8 cellular contexts compared by ENCODE assay signal in genomic region chr4:93199492-93199891, GRCh38.
DNase-seq lines count a peak whose midpoint lies in the region; ATAC-seq, FAIRE-seq and TF ChIP-seq lines count a peak whose summit lies in the region.

No MANE protein-coding gene starts in this region.

- H3K9ac ChIP-seq in GM23248 (no peak overlapping the region), keratinocyte (ENCODE audit: control insufficient read depth, extremely low read depth, insufficient read depth, low read length) (no peak overlapping the region)

- H3K9me3 ChIP-seq in GM23248 (ENCODE audit: low read depth) (no peaks in the 10 kb centered on the region), adrenal gland (replicated peaks in 1 of 3) (no peaks in the 10 kb centered on the region), keratinocyte (ENCODE audit: control insufficient read depth, low read depth, low read length) (no peaks in the 10 kb centered on the region)

- H3K4me2 ChIP-seq in GM23248 (ENCODE audit: unreplicated experiment) = no peak overlapping the region
- no peak overlapping the region for H3K4me2 ChIP-seq in keratinocyte (ENCODE audit: control insufficient read depth, extremely low read depth, insufficient read depth, low read depth, low read length)

- 0 to 2% methylated on average over 2 of the region's 2 CpGs for WGBS in GM23248 (ENCODE audit: low coverage in 1 of 2, low lambda C conversion rate in 2 of 2, missing lambda C conversion rate in 2 of 2), 2 experiments
- WGBS in adrenal gland, 4 donors = 30 to 40% (median 35%) methylated on average over 2 of the region's 2 CpGs

- H3K36me3 ChIP-seq in GM23248 (ENCODE audit: low read depth) (no peaks in the 10 kb centered on the region), adrenal gland (replicated peaks in 1 of 2) (no peaks in the 10 kb centered on the region), keratinocyte (ENCODE audit: control insufficient read depth in 2 of 2, extremely low read depth in 1 of 2, insufficient read depth in 2 of 2, low read length in 2 of 2) (no peaks in the 10 kb centered on the region)

- H3K27ac ChIP-seq in GM23248 (no peak overlapping the region), adrenal gland (no peak overlapping the region), keratinocyte (ENCODE audit: control insufficient read depth, insufficient read depth, low read length) (no peak overlapping the region)

- H3K4me3 ChIP-seq in GM23248 = no peak overlapping the region
- no peak overlapping the region for H3K4me3 ChIP-seq in adrenal gland
- H3K4me3 ChIP-seq in keratinocyte (ENCODE audit: control insufficient read depth in 2 of 3, extremely low read depth in 1 of 3, insufficient read depth in 2 of 3, low read depth in 1 of 3, low read length in 3 of 3) = no peak overlapping the region

- FAIRE-seq in keratinocyte (lab: Jason Lieb, UNC) = peak; percentile 52

- no peaks in the 10 kb centered on the region for H3K9me2 ChIP-seq in GM23248 (ENCODE audit: insufficient read depth)

- TF ChIP-seq CTCF in adrenal gland (IDR thresholded peaks at IDR 0.05) = peak; percentile 50 to 61 (median 55)
- peak; percentile 53 to 62 (median 54) for TF ChIP-seq CTCF in keratinocyte (optimal IDR thresholded peaks at IDR 0.05 in 1 of 3, IDR thresholded peaks at IDR 0.05 in 1 of 3, conservative IDR thresholded peaks at IDR 0.05 in 1 of 3; ENCODE audit: extremely low read depth in 1 of 3, insufficient read depth in 2 of 3, low read length in 3 of 3)

- peak; percentile 32 for DNase-seq in ACHN
- peak; percentile 53 for DNase-seq in GM23248
- DNase-seq in NCI-H2081 (lab: John Stamatoyannopoulos, UW) = peak; percentile 58 to 79
- peak in 5 of 7 donors; percentile 13 to 24 (median 21) for DNase-seq in adrenal gland
- no peak for DNase-seq in keratinocyte (ENCODE audit: low read depth, low spot score)

- ATAC-seq in GM18909 (IDR thresholded peaks at IDR 0.05; ENCODE audit: poor library complexity, unreplicated experiment) (no peak), HG03457 (IDR thresholded peaks at IDR 0.05; ENCODE audit: unreplicated experiment) (no peak), GM19023 (IDR thresholded peaks at IDR 0.05; ENCODE audit: unreplicated experiment) (no peak)

- H3F3A ChIP-seq in GM23248 (ENCODE audit: insufficient read depth) = no peaks in the 10 kb centered on the region

- H3K79me2 ChIP-seq in GM23248 (ENCODE audit: insufficient read depth) = no peaks in the 10 kb centered on the region
- no peaks in the 10 kb centered on the region for H3K79me2 ChIP-seq in keratinocyte (ENCODE audit: control insufficient read depth, insufficient read depth, low read length)

- dilution Hi-C loops in keratinocyte (cut with MboI; ENCODE audit: extremely low pct_ligation_motif_present, low sequenced_read_pairs) = no loop called here

- in situ Hi-C loops in ACHN (cut with HindIII; ENCODE audit: low pct_ligation_motif_present, low pct_unique_long_range_greater_than_20kb, low sequenced_read_pairs) (no loop called here), GM23248 (cut with MboI) (no loop called here)

- intact Hi-C loops in adrenal gland (cut with DNase I) = no loop called here

- no peaks in the 10 kb centered on the region for H4K20me1 ChIP-seq in GM23248 (ENCODE audit: insufficient read depth)
- H4K20me1 ChIP-seq in keratinocyte (ENCODE audit: control insufficient read depth, extremely low read depth, insufficient read depth, low read length) = no peaks in the 10 kb centered on the region

- H2AFZ ChIP-seq in GM23248 = no peak overlapping the region
- H2AFZ ChIP-seq in keratinocyte (ENCODE audit: control insufficient read depth, low read length) = no peak overlapping the region

- TF ChIP-seq POLR2A in adrenal gland (IDR thresholded peaks at IDR 0.05) = no peak

- no peaks in the 10 kb centered on the region for H3K4me1 ChIP-seq in GM23248 (ENCODE audit: insufficient read depth)
- no peaks in the 10 kb centered on the region for H3K4me1 ChIP-seq in adrenal gland (replicated peaks in 1 of 2)
- H3K4me1 ChIP-seq in keratinocyte (ENCODE audit: control insufficient read depth, extremely low read depth, insufficient read depth, low read length) = no peaks in the 10 kb centered on the region

- no peaks in the 10 kb centered on the region for H3K9me1 ChIP-seq in keratinocyte (ENCODE audit: control insufficient read depth, extremely low read depth, insufficient read depth, low read length)

- H3K27me3 ChIP-seq in GM23248 (replicated peaks; ENCODE audit: insufficient read depth) (no peaks in the 10 kb centered on the region), adrenal gland (no peaks in the 10 kb centered on the region), keratinocyte (ENCODE audit: control insufficient read depth, extremely low read depth, insufficient read depth, low read length) (no peaks in the 10 kb centered on the region)
